1 cellular context compared by ENCODE assay signal in genomic region chr16:65634291-65634690, GRCh38.
TF ChIP-seq lines count a peak whose summit lies in the region.

No MANE protein-coding gene starts in this region.

TF ChIP-seq in GM23338, 12 proteins besides CTCF, POLR2A, EP300 and RAD21 (continued from another document):
- no peak for TF ChIP-seq ZNF462 (CRISPR knock-in tag; IDR thresholded peaks at IDR 0.05)
- TF ChIP-seq CREB1 (CRISPR knock-in tag; IDR thresholded peaks at IDR 0.05; ENCODE audit: low read depth), result no peak
- TF ChIP-seq POLR2AphosphoS5 (IDR thresholded peaks at IDR 0.05; ENCODE audit: low read depth), result no peak
- no peak for TF ChIP-seq REST (IDR thresholded peaks at IDR 0.05; ENCODE audit: unreplicated experiment)
- TF ChIP-seq NANOG (IDR thresholded peaks at IDR 0.05; ENCODE audit: borderline replicate concordance), result no peak
- no peak for TF ChIP-seq JUNB (IDR thresholded peaks at IDR 0.05; ENCODE audit: unreplicated experiment)
- no peak for TF ChIP-seq ZNF331 (CRISPR knock-in tag; IDR thresholded peaks at IDR 0.05; ENCODE audit: low read depth)
- no peak for TF ChIP-seq STAT1 (IDR thresholded peaks at IDR 0.05; ENCODE audit: unreplicated experiment)
TF ChIP-seq in GM23338: peak in this region for 0.
